Comparison of ENCODE assay signal across 22 cellular contexts in the genomic region with DNA sequence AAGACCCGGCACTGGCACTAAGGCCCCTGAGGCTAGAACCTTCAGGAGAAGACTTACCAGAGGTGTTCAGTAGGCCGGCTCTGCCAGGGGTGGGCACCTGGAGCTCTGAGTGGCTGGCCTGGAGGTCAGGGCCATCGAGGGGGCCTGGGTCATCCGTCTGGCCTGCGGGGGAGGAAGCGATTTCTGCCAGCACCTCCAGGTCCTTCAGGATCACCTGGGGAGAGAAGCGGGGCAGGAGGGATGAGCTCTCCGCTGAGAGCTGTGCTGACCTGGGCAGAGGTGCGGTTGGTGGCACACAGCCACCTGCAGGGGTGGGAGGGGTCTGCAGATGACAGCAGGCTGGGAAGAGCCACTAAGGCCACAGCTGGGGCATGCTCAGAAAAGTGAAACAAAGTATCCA. TPM values are rescaled to one million over a fixed set of nuclear protein-coding genes. Genes with fewer than 3 reads are reported as not detected.
DNase-seq lines count a peak whose midpoint lies in the region; ATAC-seq, FAIRE-seq and TF ChIP-seq lines count a peak whose summit lies in the region.
"Had no signal": no experiment of that assay in that cellular context is flagged by ENCODE, and none has a peak within 500 bp of the region (broad histone marks: within the 10 kb centered on the region; RNA-seq: fewer than 3 reads in every experiment).

No MANE protein-coding gene starts in this region.

- no peak overlapping the region for H4K12ac ChIP-seq in trophoblast cell (ENCODE audit: low read depth, low read length)

- H3K79me2 ChIP-seq in HepG2 (ENCODE audit: insufficient read depth, low read length) (no peaks in the 10 kb centered on the region), trophoblast cell (ENCODE audit: control insufficient read depth, insufficient read depth, low read length, poor library complexity) (peaks cover 3% of the 10 kb centered on the region)

- H3K9me3 Mint-ChIP-seq in activated CD4-positive, alpha-beta T cell treated with anti-CD3 and anti-CD28 coated beads, Interleukin-2, amount 10 ng/mL, durations not matched to agents 7 days and 5 days: peaks cover 5% of the 10 kb centered on the region
- no peaks in the 10 kb centered on the region for H3K9me3 Mint-ChIP-seq in glutamatergic neuron (ENCODE audit: unreplicated experiment)
- H3K9me3 Mint-ChIP-seq: CD4-positive, CD25-positive, alpha-beta regulatory T cell had no signal

- no peaks in the 10 kb centered on the region for H4K20me1 ChIP-seq in HepG2 (ENCODE audit: insufficient read depth, low read length)

- TF ChIP-seq RAD21 in HepG2 (CRISPR knock-in tag; IDR thresholded peaks at IDR 0.05): no peak

- no peak overlapping the region for H3K4me3 Mint-ChIP-seq in activated CD4-positive, alpha-beta T cell treated with anti-CD3 and anti-CD28 coated beads, Interleukin-2, amount 10 ng/mL, durations not matched to agents 7 days and 5 days
- H3K4me3 Mint-ChIP-seq in glutamatergic neuron (ENCODE audit: unreplicated experiment): no peak overlapping the region
- H3K4me3 Mint-ChIP-seq: B cell; CD4-positive, CD25-positive, alpha-beta regulatory T cell; GM23338; H9; IgD-negative memory B cell had no signal

- no peak for TF ChIP-seq POLR2A in HepG2 (IDR thresholded peaks at IDR 0.05; ENCODE audit: insufficient read depth in 1 of 2, low read depth in 2 of 2, low read length in 2 of 2)

- FAIRE-seq in HepG2 (lab: Jason Lieb, UNC): no peak
- FAIRE-seq: D721Med, RCC 7860 had no signal

- peaks cover 28% of the 10 kb centered on the region for H3K79me1 ChIP-seq in trophoblast cell (ENCODE audit: low read length)

- ATAC-seq in HepG2 (no peak), GM19463 (IDR thresholded peaks at IDR 0.05; ENCODE audit: unreplicated experiment) (no peak)
- ATAC-seq: GM23338 had no signal

- CTCF ChIA-PET in activated CD4-positive, alpha-beta T cell treated with anti-CD3 and anti-CD28 coated beads, Interleukin-2, amount 10 ng/mL, durations not matched to agents 7 days and 5 days (lab: Charles Lee): interaction anchor here (0.5 to 1.0 kb wide), 4 partner anchors 10 to 1070 kb away, joined by 3 read pairs; no protein-coding TSS in a partner anchor
- CTCF ChIA-PET in HepG2 (lab: Yijun Ruan, JAX; ENCODE audit: low intra/inter-chr PET ratio, low total read pairs): no interaction called here

- H3K9ac ChIP-seq in HepG2 (ENCODE audit: insufficient read depth, low read depth, low read length) (no peak overlapping the region), trophoblast cell (ENCODE audit: low read length) (no peak overlapping the region)
- H3K9ac ChIP-seq: KMS-11 had no signal

- TF ChIP-seq EP300 in HepG2 (IDR thresholded peaks at IDR 0.05; ENCODE audit: low read depth in 2 of 2, low read length in 2 of 2): no peak
- no peak for TF ChIP-seq EP300 in HepG2 (CRISPR knock-in tag; IDR thresholded peaks at IDR 0.05; ENCODE audit: borderline replicate concordance)

- POLR2A ChIA-PET in activated CD4-positive, alpha-beta T cell treated with anti-CD3 and anti-CD28 coated beads, Interleukin-2, amount 10 ng/mL, durations not matched to agents 7 days and 5 days (lab: Charles Lee): interaction anchor here (0.5 kb wide), 1 partner anchor 597 kb away, joined by 4 read pairs; no protein-coding TSS in a partner anchor
- POLR2A ChIA-PET in HepG2 (lab: Yijun Ruan, JAX): interaction anchor here (1.3 to 13.4 kb wide), 3 partner anchors 18 to 62 kb away, joined by 3 to 357 read pairs (median 107); a partner anchor contains a TSS

- H2BK12ac ChIP-seq in trophoblast cell (ENCODE audit: low read length): no peak overlapping the region

- H4K91ac ChIP-seq in trophoblast cell (ENCODE audit: low read depth, low read length): no peak overlapping the region

- peak overlapping the region; percentile 24 for H2AK5ac ChIP-seq in trophoblast cell (ENCODE audit: low read length)

- H3K4me3 ChIP-seq in HepG2 (replicated peaks in 1 of 3; ENCODE audit: insufficient read depth in 1 of 3, low read depth in 2 of 3, low read length in 3 of 3): no peak overlapping the region
- H3K4me3 ChIP-seq in trophoblast cell (ENCODE audit: low read depth, low read length): no peak overlapping the region
- H3K4me3 ChIP-seq: GM23338, SJSA1 had no signal

- H2BK5ac ChIP-seq in trophoblast cell (ENCODE audit: low read depth, low read length, poor library complexity): no peak overlapping the region

- intact Hi-C loops in HepG2 (cut with micrococcal nuclease; ENCODE audit: unreplicated experiment): no loop called here

- H3K36me3 ChIP-seq in HepG2 (replicated peaks in 1 of 2; ENCODE audit: control insufficient read depth in 1 of 2, insufficient read depth in 2 of 2, low read length in 2 of 2): peaks cover 12 to 31% of the 10 kb centered on the region in 2 experiments
- H3K36me3 ChIP-seq in trophoblast cell (ENCODE audit: control insufficient read depth in 1 of 2, insufficient read depth in 2 of 2, low read length in 2 of 2): peaks cover 17 to 29% of the 10 kb centered on the region in 2 experiments

- H2BK120ac ChIP-seq in trophoblast cell (ENCODE audit: insufficient read depth, low read length, poor library complexity): no peak overlapping the region

- H3K4me2 ChIP-seq in HepG2 (ENCODE audit: low read depth, low read length): no peak overlapping the region
- no peak overlapping the region for H3K4me2 ChIP-seq in trophoblast cell (ENCODE audit: low read length)
- H3K4me2 ChIP-seq: GM23338, KMS-11 had no signal

- peaks cover 43% of the 10 kb centered on the region for H3K36me3 Mint-ChIP-seq in activated CD4-positive, alpha-beta T cell treated with anti-CD3 and anti-CD28 coated beads, Interleukin-2, amount 10 ng/mL, durations not matched to agents 7 days and 5 days (ENCODE audit: low read depth)
- H3K36me3 Mint-ChIP-seq in glutamatergic neuron (ENCODE audit: unreplicated experiment): peaks cover 13% of the 10 kb centered on the region

- H3K4me1 ChIP-seq in HepG2 (ENCODE audit: insufficient read depth, low read length) (peaks cover 64% of the 10 kb centered on the region), trophoblast cell (ENCODE audit: control insufficient read depth in 1 of 2, insufficient read depth in 2 of 2, low read length in 2 of 2) (peaks cover 37 to 47% of the 10 kb centered on the region in 2 experiments)

- H3K27me3 ChIP-seq in HepG2 (ENCODE audit: control insufficient read depth in 1 of 2, insufficient read depth in 2 of 2, low read length in 2 of 2) (no peaks in the 10 kb centered on the region), trophoblast cell (ENCODE audit: insufficient read depth, low read length) (no peaks in the 10 kb centered on the region)
- H3K27me3 ChIP-seq: SJSA1 had no signal

- no peak overlapping the region for H3K4ac ChIP-seq in trophoblast cell (ENCODE audit: low read depth, low read length)

- no peak for DNase-seq in activated CD4-positive, alpha-beta T cell treated with anti-CD3 and anti-CD28 coated beads, Interleukin-2, amount 10 ng/mL, durations not matched to agents 7 days and 5 days
- no peak for DNase-seq in activated CD4-positive, alpha-beta T cell treated with anti-CD3 and anti-CD28 coated beads, Interleukin-2, amount 50 U/mL, for 1 hour
- DNase-seq in HepG2 (ENCODE audit: low spot score): no peak
- DNase-seq in trophoblast cell: no peak
- DNase-seq in glutamatergic neuron: no peak
- no peak for DNase-seq in middle frontal gyrus (ENCODE audit: extremely low spot score, low spot score)
- DNase-seq: CD4-positive, CD25-positive, alpha-beta regulatory T cell; H9; MM.1S; NCI-H2029; NCI-H446; NCI-H524 treated with DMSO at 0.1 percent for 48 hours; NCI-H774 had no signal

- no peak overlapping the region for H3K23ac ChIP-seq in trophoblast cell (ENCODE audit: low read length)

- H3K18ac ChIP-seq in trophoblast cell (ENCODE audit: low read length): no peak overlapping the region

- peaks cover 78% of the 10 kb centered on the region for H3K4me1 Mint-ChIP-seq in activated CD4-positive, alpha-beta T cell treated with anti-CD3 and anti-CD28 coated beads, Interleukin-2, amount 10 ng/mL, durations not matched to agents 7 days and 5 days
- peaks cover 18% of the 10 kb centered on the region for H3K4me1 Mint-ChIP-seq in glutamatergic neuron (ENCODE audit: low read depth, unreplicated experiment)

- no peaks in the 10 kb centered on the region for H3K27me3 Mint-ChIP-seq in activated CD4-positive, alpha-beta T cell treated with anti-CD3 and anti-CD28 coated beads, Interleukin-2, amount 10 ng/mL, durations not matched to agents 7 days and 5 days
- peaks cover 13% of the 10 kb centered on the region for H3K27me3 Mint-ChIP-seq in glutamatergic neuron (ENCODE audit: unreplicated experiment)
- H3K27me3 Mint-ChIP-seq: B cell; CD4-positive, CD25-positive, alpha-beta regulatory T cell; IgD-negative memory B cell had no signal

- H4K8ac ChIP-seq in trophoblast cell (ENCODE audit: low read depth, low read length): no peak overlapping the region

- no peak for TF ChIP-seq CTCF in HepG2 (CRISPR knock-in tag; IDR thresholded peaks at IDR 0.05)
- TF ChIP-seq CTCF in glutamatergic neuron (IDR thresholded peaks at IDR 0.05; ENCODE audit: partially characterized antibody, unreplicated experiment): no peak

- no peak overlapping the region for H2AFZ ChIP-seq in HepG2 (ENCODE audit: low read length)
- H2AFZ ChIP-seq in trophoblast cell (ENCODE audit: insufficient read depth, low read length, poor library complexity): no peak overlapping the region
- H2AFZ ChIP-seq: GM23338 had no signal

- in situ Hi-C loops in HepG2 (cut with HindIII; ENCODE audit: extremely low pct_ligation_motif_present, low pct_unique_long_range_greater_than_20kb): no loop called here

- WGBS in HepG2 (ENCODE audit: low lambda C conversion rate): 100% methylated on average over 7 of the region's 9 CpGs
- no CpG with 5 or more reads among the region's 9 CpGs for WGBS in trophoblast cell (ENCODE audit: extremely low coverage, insufficient coverage, insufficient read length)

- BruUV-seq in HepG2 (replicated peaks; lab: Mats Ljungman, UMichigan): no TSS peak

- peak overlapping the region; percentile 25 for H3K27ac Mint-ChIP-seq in activated CD4-positive, alpha-beta T cell treated with anti-CD3 and anti-CD28 coated beads, Interleukin-2, amount 10 ng/mL, durations not matched to agents 7 days and 5 days
- H3K27ac Mint-ChIP-seq in glutamatergic neuron (ENCODE audit: unreplicated experiment): no peak overlapping the region
- H3K27ac Mint-ChIP-seq: B cell; CD4-positive, CD25-positive, alpha-beta regulatory T cell; GM23338; H9; IgD-negative memory B cell had no signal

- H3K27ac ChIP-seq in HepG2 (ENCODE audit: extremely low read length, insufficient read depth, low read length) (no peak overlapping the region), trophoblast cell (ENCODE audit: low read depth, low read length) (no peak overlapping the region)
- H3K27ac ChIP-seq: 22Rv1, KMS-11, SJSA1 had no signal

- no peak overlapping the region for H3K14ac ChIP-seq in trophoblast cell (ENCODE audit: low read length)

- no peaks in the 10 kb centered on the region for H3K9me3 ChIP-seq in HepG2 (ENCODE audit: low read length)
- H3K9me3 ChIP-seq in trophoblast cell (ENCODE audit: insufficient read depth, low read depth, low read length): peaks cover 3% of the 10 kb centered on the region
- H3K9me3 ChIP-seq: SJSA1 had no signal

RNA-seq across cellular contexts. Expression of a gene that starts 56.6 kb away (rescaled TPM):
- total RNA-seq in activated CD4-positive, alpha-beta T cell treated with anti-CD3 and anti-CD28 coated beads, Interleukin-2, amount 10 ng/mL, durations not matched to agents 7 days and 5 days: 10 to 100 TPM; 35.9 to 37.1 TPM
- total RNA-seq in HepG2 (2016; rRNA removed; fragmentation: Illumina TruSeq; extraction: Trizol): 24.4 and 24.6 TPM in 2 replicates
- total RNA-seq in HepG2 (2016; cell fraction: cytosol; rRNA removed; fragmentation: Illumina TruSeq; extraction: Trizol; ENCODE audit: low read depth): 9.1 and 12.1 TPM in 2 replicates
- 18.1 and 23.9 TPM in 2 replicates for total RNA-seq in HepG2 (2016; cell fraction: insoluble cytoplasmic fraction; rRNA removed; fragmentation: Illumina TruSeq; extraction: Trizol)
- 17.4 and 24.9 TPM in 2 replicates for total RNA-seq in HepG2 (2016; cell fraction: membrane; rRNA removed; fragmentation: Illumina TruSeq; extraction: Trizol)
- total RNA-seq in HepG2 (2016; cell fraction: nucleus; rRNA removed; fragmentation: Illumina TruSeq; extraction: Trizol): 24.1 and 25.1 TPM in 2 replicates
- 23.5 and 26.0 TPM in 2 replicates for polyA plus RNA-seq in HepG2 (2011; rRNA removed)
- 15.1 and 23.3 TPM in 2 replicates for polyA plus RNA-seq in HepG2 (2011; cell fraction: cytosol; rRNA removed)
- 49.6 and 50.7 TPM in 2 replicates for polyA plus RNA-seq in HepG2 (2011; cell fraction: nucleus; rRNA removed)
- 18.6 and 24.0 TPM in 2 replicates for polyA plus RNA-seq in HepG2 (2012)
- polyA plus RNA-seq in HepG2 (2016; cell fraction: cytosol; fragmentation: Illumina TruSeq; extraction: Trizol; ENCODE audit: low read depth): 14.6 and 18.8 TPM in 2 replicates
- polyA plus RNA-seq in HepG2 (2016; cell fraction: insoluble cytoplasmic fraction; fragmentation: Illumina TruSeq; extraction: Trizol; ENCODE audit: low read depth): 29.6 and 36.9 TPM in 2 replicates
- polyA plus RNA-seq in HepG2 (2016; cell fraction: membrane; fragmentation: Illumina TruSeq; extraction: Trizol; ENCODE audit: low read depth): 28.0 and 35.3 TPM in 2 replicates
- 41.2 and 46.7 TPM in 2 replicates for polyA plus RNA-seq in HepG2 (2016; cell fraction: nucleus; fragmentation: Illumina TruSeq; extraction: Trizol; ENCODE audit: insufficient read depth, low read depth)
- 58.3 and 79.6 TPM in 2 replicates for polyA minus RNA-seq in HepG2 (2011; rRNA and poly(A)+ RNA removed; ENCODE audit: low replicate concordance)
- polyA minus RNA-seq in HepG2 (2011; cell fraction: cytosol; rRNA and poly(A)+ RNA removed): 22.8 and 23.7 TPM in 2 replicates
- polyA minus RNA-seq in HepG2 (2011; cell fraction: nucleus; rRNA and poly(A)+ RNA removed): 33.0 and 34.8 TPM in 2 replicates
- 20.7 and 22.3 TPM in 2 replicates for polyA plus RNA-seq in trophoblast cell (2013)
- 50.2 TPM for total RNA-seq in glutamatergic neuron (ENCODE audit: unreplicated experiment)

RNA-seq across cellular contexts. Expression of a gene that starts 58.5 kb away (rescaled TPM):
- total RNA-seq in activated CD4-positive, alpha-beta T cell treated with anti-CD3 and anti-CD28 coated beads, Interleukin-2, amount 10 ng/mL, durations not matched to agents 7 days and 5 days: 1 to 10 TPM; 7.1 to 9.2 TPM
- total RNA-seq in HepG2 (2016; rRNA removed; fragmentation: Illumina TruSeq; extraction: Trizol) (84.6 and 132 TPM in 2 replicates), glutamatergic neuron (ENCODE audit: unreplicated experiment) (36.2 TPM)
- total RNA-seq in HepG2 (2016; cell fraction: cytosol; rRNA removed; fragmentation: Illumina TruSeq; extraction: Trizol; ENCODE audit: low read depth): 43.5 and 50.3 TPM in 2 replicates
- total RNA-seq in HepG2 (2016; cell fraction: insoluble cytoplasmic fraction; rRNA removed; fragmentation: Illumina TruSeq; extraction: Trizol): 77.0 and 127 TPM in 2 replicates
- 144 and 145 TPM in 2 replicates for total RNA-seq in HepG2 (2016; cell fraction: membrane; rRNA removed; fragmentation: Illumina TruSeq; extraction: Trizol)
- total RNA-seq in HepG2 (2016; cell fraction: nucleus; rRNA removed; fragmentation: Illumina TruSeq; extraction: Trizol): 105 and 134 TPM in 2 replicates
- 242 and 284 TPM in 2 replicates for polyA plus RNA-seq in HepG2 (2011; rRNA removed)
- polyA plus RNA-seq in HepG2 (2011; cell fraction: cytosol; rRNA removed): 101 and 160 TPM in 2 replicates
- 555 and 802 TPM in 2 replicates for polyA plus RNA-seq in HepG2 (2011; cell fraction: nucleus; rRNA removed)
- polyA plus RNA-seq in HepG2 (2012): 157 and 253 TPM in 2 replicates
- 47.6 and 47.9 TPM in 2 replicates for polyA plus RNA-seq in HepG2 (2016; cell fraction: cytosol; fragmentation: Illumina TruSeq; extraction: Trizol; ENCODE audit: low read depth)
- polyA plus RNA-seq in HepG2 (2016; cell fraction: insoluble cytoplasmic fraction; fragmentation: Illumina TruSeq; extraction: Trizol; ENCODE audit: low read depth): 136 and 193 TPM in 2 replicates
- polyA plus RNA-seq in HepG2 (2016; cell fraction: membrane; fragmentation: Illumina TruSeq; extraction: Trizol; ENCODE audit: low read depth): 144 and 154 TPM in 2 replicates
- polyA plus RNA-seq in HepG2 (2016; cell fraction: nucleus; fragmentation: Illumina TruSeq; extraction: Trizol; ENCODE audit: insufficient read depth, low read depth): 467 and 522 TPM in 2 replicates
- 24.5 and 186 TPM in 2 replicates for polyA minus RNA-seq in HepG2 (2011; rRNA and poly(A)+ RNA removed; ENCODE audit: low replicate concordance)
- polyA minus RNA-seq in HepG2 (2011; cell fraction: cytosol; rRNA and poly(A)+ RNA removed): 155 and 166 TPM in 2 replicates
- polyA minus RNA-seq in HepG2 (2011; cell fraction: nucleus; rRNA and poly(A)+ RNA removed): 97.5 and 127 TPM in 2 replicates
- polyA plus RNA-seq in trophoblast cell (2013): 164 and 171 TPM in 2 replicates
- polyA plus RNA-seq: CD4-positive, CD25-positive, alpha-beta regulatory T cell had no signal
